22 cellular contexts compared by ENCODE assay signal in the genomic region with DNA sequence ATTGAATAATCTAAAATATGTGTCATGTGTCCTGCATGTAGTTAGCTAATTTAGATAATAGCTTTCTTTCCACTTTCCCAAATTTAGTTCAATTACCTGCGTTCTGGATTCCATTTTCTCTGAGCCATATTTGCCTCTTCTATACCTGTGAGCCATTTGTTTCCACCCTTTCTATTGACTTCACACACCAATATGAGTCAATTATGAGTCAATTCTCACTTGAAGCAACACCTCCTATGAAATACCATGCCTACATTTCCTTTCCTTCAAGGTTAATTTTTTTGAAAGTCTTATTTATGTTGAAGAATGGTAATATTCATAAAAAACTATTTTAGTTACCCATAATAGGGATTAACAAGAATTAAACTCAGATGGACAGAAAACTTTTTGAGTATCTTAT. TPM values are rescaled to one million over a fixed set of nuclear protein-coding genes. Genes with fewer than 3 reads are reported as not detected.
"Had no signal": no experiment of that assay in that cellular context is flagged by ENCODE, and none has a peak within 500 bp of the region (broad histone marks: within the 10 kb centered on the region; RNA-seq: fewer than 3 reads in every experiment).

No MANE protein-coding gene starts in this region.

- ATAC-seq: HepG2, SK-N-SH treated with all-trans-retinoic acid at 6 μM for 48 hours had no signal

- DNase-seq: IMR-90, Karpas-422, KG1, MM.1S, NCI-H1048, NCI-H1105, NCI-H1417, NCI-H146, NCI-H1694 treated with DMSO at 0.1 percent for 48 hours, NCI-H1930, NCI-H2081, NCI-H2107, NCI-H2227 treated with DMSO at 0.1 percent for 48 hours, NCI-H524, NCI-H69, NCI-H774, RPMI8226, SHP77 had no signal

RNA-seq across cellular contexts. Expression of a gene that starts 25.8 kb away (rescaled TPM):
- total RNA-seq: HepG2, HT1080, IMR-90, NCI-H460 had no signal
- polyA plus RNA-seq: HepG2, IMR-90 had no signal
